14 cellular contexts compared by ENCODE assay signal in genomic region chr17:44920565-44920940, GRCh38. TPM values are rescaled to one million over a fixed set of nuclear protein-coding genes. Genes with fewer than 3 reads are reported as not detected.
DNase-seq lines count a peak whose midpoint lies in the region; ATAC-seq and TF ChIP-seq lines count a peak whose summit lies in the region.
"Had no signal": no experiment of that assay in that cellular context is flagged by ENCODE, and none has a peak within 500 bp of the region (broad histone marks: within the 10 kb centered on the region; RNA-seq: fewer than 3 reads in every experiment).

No MANE protein-coding gene starts in this region.

- H3K9me3 ChIP-seq in left ventricle myocardium inferior (replicated peaks), result no peaks in the 10 kb centered on the region
- no peaks in the 10 kb centered on the region for H3K9me3 ChIP-seq in suprapubic skin
- H3K9me3 ChIP-seq: ascending aorta, neutrophil had no signal

- TF ChIP-seq EP300 in suprapubic skin (IDR thresholded peaks at IDR 0.05), result no peak

- H3K36me3 ChIP-seq in left ventricle myocardium inferior, result no peaks in the 10 kb centered on the region
- H3K36me3 ChIP-seq in suprapubic skin, result no peaks in the 10 kb centered on the region
- H3K36me3 ChIP-seq: ascending aorta had no signal

- peak; percentile 52 for DNase-seq in activated effector memory CD4-positive, alpha-beta T cell treated with anti-CD3 and anti-CD28 coated beads, Interleukin-2, amount 50 U/mL, for 16 hours
- DNase-seq in activated effector memory CD4-positive, alpha-beta T cell treated with Interleukin-2 at 50 U/mL for 16 hours, result no peak
- DNase-seq in NAMALWA (ENCODE audit: low spot score) (peak; percentile 56), left ventricle myocardium inferior (no peak), suprapubic skin (ENCODE audit: low spot score in 2 of 2) (peak; percentile 46 to 56), foreskin fibroblast (no peak)
- no peak for DNase-seq in stimulated activated CD4-positive, alpha-beta T cell treated with anti-CD3 and anti-CD28 coated beads, Interleukin-4, amount 100 ng/mL, for 24 hours

- WGBS in suprapubic skin, result 82% methylated on average over 7 of the region's 7 CpGs

- TF ChIP-seq CTCF in left ventricle myocardium inferior (IDR thresholded peaks at IDR 0.05; ENCODE audit: borderline replicate concordance) (no peak), suprapubic skin (IDR thresholded peaks at IDR 0.05) (no peak), foreskin fibroblast (IDR thresholded peaks at IDR 0.05; ENCODE audit: low read depth, low read length) (no peak)

- peaks cover under 1% of the 10 kb centered on the region for H3K27me3 ChIP-seq in left ventricle myocardium inferior (ENCODE audit: low read depth)
- no peaks in the 10 kb centered on the region for H3K27me3 ChIP-seq in suprapubic skin
- H3K27me3 ChIP-seq: ascending aorta had no signal

- no peak for TF ChIP-seq POLR2A in suprapubic skin (IDR thresholded peaks at IDR 0.05)

- intact Hi-C loops in left ventricle myocardium inferior (cut with micrococcal nuclease), result loop anchor here (1.0 kb wide), 1 partner anchor 101 kb away; no protein-coding TSS in a partner anchor

- H3K4me3 ChIP-seq in left ventricle myocardium inferior, result no peak overlapping the region
- no peak overlapping the region for H3K4me3 ChIP-seq in suprapubic skin
- no peak overlapping the region for H3K4me3 ChIP-seq in foreskin fibroblast (ENCODE audit: low read depth in 1 of 2, low read length in 2 of 2)
- H3K4me3 ChIP-seq: ascending aorta, smooth muscle cell had no signal

- peaks cover 61% of the 10 kb centered on the region for H3K4me1 ChIP-seq in left ventricle myocardium inferior
- peaks cover 27% of the 10 kb centered on the region for H3K4me1 ChIP-seq in suprapubic skin

- ATAC-seq in HG02840 (IDR thresholded peaks at IDR 0.05; ENCODE audit: low FRiP score, unreplicated experiment), result no peak

- H3K27ac ChIP-seq in left ventricle myocardium inferior (replicated peaks), result peak overlapping the region; percentile 85
- H3K27ac ChIP-seq in suprapubic skin, result no peak overlapping the region
- H3K27ac ChIP-seq: neutrophil had no signal

RNA-seq across cellular contexts. Expression of gene GFAP, which starts 5.3 kb away (rescaled TPM):
- total RNA-seq in left ventricle myocardium inferior (4.1 TPM), suprapubic skin (1 to 10 TPM in 1 of 4 donors, under 1 TPM in 1, not detected in 2; 0.72 to 5.9 TPM)
- total RNA-seq: dermis microvascular lymphatic vessel endothelial cell; T-helper 2 cell treated with Interferon-gamma antibody and Interleukin-4, amounts not matched to agents 100 ng/mL and 5 ng/mL, for 36 hours had no signal

RNA-seq across cellular contexts. Expression of gene EFTUD2, which starts 21.3 kb away (rescaled TPM):
- total RNA-seq in left ventricle myocardium inferior (62.0 TPM), suprapubic skin (100 to 1,000 TPM in 2 of 4 donors, 10 to 100 TPM in 2; 46.6 to 114 (median 94.7) TPM)

RNA-seq across cellular contexts. Expression of gene KIF18B, which starts 27.0 kb away (rescaled TPM):
- total RNA-seq in left ventricle myocardium inferior, result 0.49 TPM
- 1 to 10 TPM; 2.0 to 4.0 (median 2.8) TPM for total RNA-seq in suprapubic skin
- total RNA-seq: ascending aorta had no signal

RNA-seq across cellular contexts. Expression of gene C1QL1, which starts 47.5 kb away (rescaled TPM):
- 0.74 TPM for total RNA-seq in left ventricle myocardium inferior
- total RNA-seq in suprapubic skin, result not detected
- total RNA-seq: ascending aorta, smooth muscle cell, subcutaneous adipose tissue had no signal

Comparison
In these comparisons a context has a peak if more than half of its experiments do, and no peak if none do; other contexts are left out.
1. DNase-seq: peak in activated effector memory CD4-positive, alpha-beta T cell treated with anti-CD3 and anti-CD28 coated beads, Interleukin-2, amount 50 U/mL, for 16 hours (single experiment), NAMALWA (single experiment) and suprapubic skin (2 of 2); none in activated effector memory CD4-positive, alpha-beta T cell treated with Interleukin-2 at 50 U/mL for 16 hours (single experiment), left ventricle myocardium inferior (single experiment), stimulated activated CD4-positive, alpha-beta T cell treated with anti-CD3 and anti-CD28 coated beads, Interleukin-4, amount 100 ng/mL, for 24 hours (single experiment) and foreskin fibroblast (0 of 2).